9 cellular contexts compared by ENCODE assay signal in the genomic region with DNA sequence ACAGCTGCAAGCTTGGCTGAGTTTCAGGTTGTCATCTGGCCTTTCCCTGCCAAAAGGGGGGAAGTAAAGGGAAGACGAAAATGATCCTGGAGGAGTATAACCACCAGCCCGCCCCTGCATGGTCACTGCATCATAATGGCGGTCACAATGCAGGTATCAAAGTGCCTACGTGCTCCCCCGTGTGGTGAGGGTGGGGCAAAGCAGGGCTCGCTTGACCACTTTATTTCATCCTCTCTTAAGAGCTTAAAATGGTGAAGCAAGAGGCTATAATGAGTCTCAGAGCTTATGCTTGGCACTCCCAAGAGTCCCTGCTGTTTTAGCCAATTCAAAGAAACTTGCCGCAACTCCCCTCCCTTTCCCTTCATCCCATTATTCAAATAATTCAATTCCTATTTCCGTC.
DNase-seq lines count a peak whose midpoint lies in the region; ATAC-seq lines count a peak whose summit lies in the region.
"Had no signal": no experiment of that assay in that cellular context is flagged by ENCODE, and none has a peak within 500 bp of the region (broad histone marks: within the 10 kb centered on the region; RNA-seq: fewer than 3 reads in every experiment).

No MANE protein-coding gene starts in this region.

- CTCF ChIA-PET in activated naive CD4-positive, alpha-beta T cell treated with anti-CD3 and anti-CD28 coated beads, Interleukin-2, amount 10 ng/mL, durations not matched to agents 7 days and 5 days (lab: Charles Lee), result no interaction called here

- ATAC-seq in GM21526 (IDR thresholded peaks at IDR 0.05; ENCODE audit: low FRiP score, unreplicated experiment) (peak; percentile 60), T-helper 17 cell (no peak), GM19452 (IDR thresholded peaks at IDR 0.05; ENCODE audit: unreplicated experiment) (no peak)

- DNase-seq in DMS53 (lab: John Stamatoyannopoulos, UW), result peak; percentile 74
- DNase-seq in RPMI8226, result peak; percentile 39
- DNase-seq in iPS-NIHi7 (ENCODE audit: extremely low spot score), result peak; percentile 56
- DNase-seq in T-helper 17 cell, result no peak
- no peak for DNase-seq in NCI-H1048 (lab: John Stamatoyannopoulos, UW)
- DNase-seq in activated naive CD4-positive, alpha-beta T cell treated with anti-CD3 and anti-CD28 coated beads, Interleukin-2, amount 10 ng/mL, durations not matched to agents 7 days and 5 days, result no peak

- no peaks in the 10 kb centered on the region for H3K9me3 Mint-ChIP-seq in activated naive CD4-positive, alpha-beta T cell treated with anti-CD3 and anti-CD28 coated beads, Interleukin-2, amount 10 ng/mL, durations not matched to agents 7 days and 5 days
- H3K9me3 Mint-ChIP-seq: activated naive CD4-positive, alpha-beta T cell treated with anti-CD3 and anti-CD28 coated beads, Interleukin-2, amount 50 U/mL, for 24 hours had no signal

- H3K36me3 Mint-ChIP-seq in T-helper 17 cell (ENCODE audit: low read depth), result no peaks in the 10 kb centered on the region
- H3K36me3 Mint-ChIP-seq in activated naive CD4-positive, alpha-beta T cell treated with anti-CD3 and anti-CD28 coated beads, Interleukin-2, amount 10 ng/mL, durations not matched to agents 7 days and 5 days, result no peaks in the 10 kb centered on the region
- H3K36me3 Mint-ChIP-seq: activated naive CD4-positive, alpha-beta T cell treated with anti-CD3 and anti-CD28 coated beads, Interleukin-2, amount 50 U/mL, for 24 hours had no signal

- H3K27ac Mint-ChIP-seq in T-helper 17 cell, result no peak overlapping the region
- H3K27ac Mint-ChIP-seq in activated naive CD4-positive, alpha-beta T cell treated with anti-CD3 and anti-CD28 coated beads, Interleukin-2, amount 10 ng/mL, durations not matched to agents 7 days and 5 days, result no peak overlapping the region
- H3K27ac Mint-ChIP-seq: activated naive CD4-positive, alpha-beta T cell treated with anti-CD3 and anti-CD28 coated beads, Interleukin-2, amount 50 U/mL, for 24 hours had no signal

- H3K4me3 Mint-ChIP-seq in T-helper 17 cell, result no peak overlapping the region
- no peak overlapping the region for H3K4me3 Mint-ChIP-seq in activated naive CD4-positive, alpha-beta T cell treated with anti-CD3 and anti-CD28 coated beads, Interleukin-2, amount 10 ng/mL, durations not matched to agents 7 days and 5 days
- H3K4me3 Mint-ChIP-seq: activated naive CD4-positive, alpha-beta T cell treated with anti-CD3 and anti-CD28 coated beads, Interleukin-2, amount 50 U/mL, for 24 hours had no signal

- no peaks in the 10 kb centered on the region for H3K4me1 Mint-ChIP-seq in T-helper 17 cell
- no peaks in the 10 kb centered on the region for H3K4me1 Mint-ChIP-seq in activated naive CD4-positive, alpha-beta T cell treated with anti-CD3 and anti-CD28 coated beads, Interleukin-2, amount 10 ng/mL, durations not matched to agents 7 days and 5 days
- H3K4me1 Mint-ChIP-seq: activated naive CD4-positive, alpha-beta T cell treated with anti-CD3 and anti-CD28 coated beads, Interleukin-2, amount 50 U/mL, for 24 hours had no signal

- H3K9me3 ChIP-seq in T-helper 17 cell (ENCODE audit: control insufficient read depth, low read length, poor library complexity, severe bottlenecking), result no peaks in the 10 kb centered on the region

- no peaks in the 10 kb centered on the region for H3K27me3 Mint-ChIP-seq in T-helper 17 cell
- no peaks in the 10 kb centered on the region for H3K27me3 Mint-ChIP-seq in activated naive CD4-positive, alpha-beta T cell treated with anti-CD3 and anti-CD28 coated beads, Interleukin-2, amount 10 ng/mL, durations not matched to agents 7 days and 5 days
- H3K27me3 Mint-ChIP-seq: activated naive CD4-positive, alpha-beta T cell treated with anti-CD3 and anti-CD28 coated beads, Interleukin-2, amount 50 U/mL, for 24 hours had no signal

Comparison
In these comparisons a context has a peak if more than half of its experiments do, and no peak if none do; other contexts are left out.
1. DNase-seq: peak in DMS53 (single experiment), RPMI8226 (single experiment) and iPS-NIHi7 (single experiment); none in T-helper 17 cell (0 of 3), NCI-H1048 (single experiment) and activated naive CD4-positive, alpha-beta T cell treated with anti-CD3 and anti-CD28 coated beads, Interleukin-2, amount 10 ng/mL, durations not matched to agents 7 days and 5 days (single experiment).